In the genomic region with DNA sequence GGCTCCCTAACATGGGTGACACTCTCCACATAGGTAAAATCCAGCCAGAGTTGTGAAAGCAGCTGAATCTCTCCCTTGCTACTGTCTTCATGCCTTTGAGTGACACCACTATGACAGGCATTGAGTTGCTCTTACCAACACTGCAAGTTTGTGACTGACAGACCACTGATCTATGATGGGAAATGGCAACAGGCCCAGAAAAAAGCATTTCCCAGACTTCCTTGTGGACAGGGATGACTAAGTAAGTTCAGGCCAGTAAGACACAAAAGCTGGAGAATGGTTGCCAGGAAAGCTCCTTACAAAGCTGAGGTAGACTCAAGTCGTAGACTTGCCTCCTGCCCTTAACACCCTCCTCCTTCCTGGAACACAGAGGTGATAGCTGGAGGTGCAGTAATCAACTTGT, we compare ENCODE assay signal across 4 cellular contexts. TPM values are rescaled to one million over a fixed set of nuclear protein-coding genes. Genes with fewer than 3 reads are reported as not detected.
"Had no signal": no experiment of that assay in that cellular context is flagged by ENCODE, and none has a peak within 500 bp of the region (broad histone marks: within the 10 kb centered on the region; RNA-seq: fewer than 3 reads in every experiment).

No MANE protein-coding gene starts in this region.

RNA-seq across cellular contexts. Expression of a gene that starts 20.2 kb away (rescaled TPM):
- total RNA-seq: osteocyte had no signal

RNA-seq across cellular contexts. Expression of a gene that starts 20.4 kb away (rescaled TPM):
- total RNA-seq: osteocyte had no signal

RNA-seq across cellular contexts. Expression of a gene that starts 38.5 kb away (rescaled TPM):
- total RNA-seq: activated CD8-positive, alpha-beta memory T cell treated with anti-CD3 and anti-CD28 coated beads for 36 hours; activated naive CD8-positive, alpha-beta T cell treated with anti-CD3 and anti-CD28 coated beads for 36 hours; activated T-helper 1 cell treated with anti-CD3 and anti-CD28 coated beads, Interleukin-12 subunit alpha, Interleukin-12 subunit beta, Interleukin-2, Interleukin-4 antibody, amounts not matched to agents 30 ng/mL and 10 ng/mL and 1 ng/mL, durations not matched to agents 14 hours and 24 hours and 36 hours; osteocyte had no signal
